In genomic region chr1:205775717-205776056, GRCh38 we compare ENCODE assay signal across 8 cellular contexts.
A peak's percentile ranks its signal among the peaks of the same experiment; 100 is the strongest.
DNase-seq lines count a peak whose midpoint lies in the region; ATAC-seq lines count a peak whose summit lies in the region.

No MANE protein-coding gene starts in this region.

- DNase-seq in AG08395 (ENCODE audit: low spot score) (peak; percentile 40), LoVo (ENCODE audit: low spot score) (peak; percentile 5), NCI-H2081 treated with DMSO at 0.1 percent for 48 hours (lab: John Stamatoyannopoulos, UW) (no peak), NCI-H2171 treated with DMSO at 0.1 percent for 48 hours (lab: John Stamatoyannopoulos, UW) (no peak)

- peaks cover 43% of the 10 kb centered on the region for H3K4me1 Mint-ChIP-seq in dendritic cell treated with granulocyte-macrophage colony-stimulating factor and Interleukin-4, amounts not matched to agents 40 ng/mL and 50 ng/mL, for 4 days (ENCODE audit: low read depth)

- no peaks in the 10 kb centered on the region for H3K9me3 Mint-ChIP-seq in dendritic cell treated with granulocyte-macrophage colony-stimulating factor and Interleukin-4, amounts not matched to agents 40 ng/mL and 50 ng/mL, for 4 days

- no peaks in the 10 kb centered on the region for H3K27me3 Mint-ChIP-seq in dendritic cell treated with granulocyte-macrophage colony-stimulating factor and Interleukin-4, amounts not matched to agents 40 ng/mL and 50 ng/mL, for 4 days

- ATAC-seq in HG03135 (IDR thresholded peaks at IDR 0.05; ENCODE audit: unreplicated experiment) (no peak), HG03442 (IDR thresholded peaks at IDR 0.05; ENCODE audit: unreplicated experiment) (no peak)

- no peaks in the 10 kb centered on the region for H3K36me3 ChIP-seq in mucosa of stomach (ENCODE audit: control insufficient read depth, insufficient read depth, low read length)

- intact Hi-C loops in dendritic cell treated with granulocyte-macrophage colony-stimulating factor and Interleukin-4, amounts not matched to agents 40 ng/mL and 50 ng/mL, for 4 days (cut with micrococcal nuclease) = loop anchor here (2.0 kb wide), 1 partner anchor 27 kb away; no protein-coding TSS in a partner anchor

- no peaks in the 10 kb centered on the region for H3K27me3 ChIP-seq in mucosa of stomach (ENCODE audit: control insufficient read depth, insufficient read depth, low read length)

- H3K9me3 ChIP-seq in mucosa of stomach (ENCODE audit: control insufficient read depth, low read length) = no peaks in the 10 kb centered on the region

- H3K27ac Mint-ChIP-seq in dendritic cell treated with granulocyte-macrophage colony-stimulating factor and Interleukin-4, amounts not matched to agents 40 ng/mL and 50 ng/mL, for 4 days = peak overlapping the region; percentile 89

- no peak overlapping the region for H3K4me3 ChIP-seq in mucosa of stomach (ENCODE audit: low read length)

- H3K4me1 ChIP-seq in mucosa of stomach (ENCODE audit: control insufficient read depth, insufficient read depth, low read length) = no peaks in the 10 kb centered on the region

- H3K9ac ChIP-seq in mucosa of stomach (ENCODE audit: low read length) = peak overlapping the region; percentile 74

- peaks cover 28% of the 10 kb centered on the region for H3K36me3 Mint-ChIP-seq in dendritic cell treated with granulocyte-macrophage colony-stimulating factor and Interleukin-4, amounts not matched to agents 40 ng/mL and 50 ng/mL, for 4 days (ENCODE audit: low read depth)

- H3K4me3 Mint-ChIP-seq in dendritic cell treated with granulocyte-macrophage colony-stimulating factor and Interleukin-4, amounts not matched to agents 40 ng/mL and 50 ng/mL, for 4 days = peak overlapping the region; percentile 86

Comparison
In these comparisons a context has a peak if more than half of its experiments do, and no peak if none do; other contexts are left out.
1. DNase-seq: peak in AG08395 (single experiment) and LoVo (single experiment); none in NCI-H2081 treated with DMSO at 0.1 percent for 48 hours (single experiment) and NCI-H2171 treated with DMSO at 0.1 percent for 48 hours (single experiment).